In genomic region chr22:21632237-21632895, GRCh38 we compare ENCODE assay signal across 10 cellular contexts. TPM values are rescaled to one million over a fixed set of nuclear protein-coding genes. Genes with fewer than 3 reads are reported as not detected.
A peak's percentile ranks its signal among the peaks of the same experiment; 100 is the strongest.
DNase-seq lines count a peak whose midpoint lies in the region; ATAC-seq and TF ChIP-seq lines count a peak whose summit lies in the region.
"Had no signal": no experiment of that assay in that cellular context is flagged by ENCODE, and none has a peak within 500 bp of the region (broad histone marks: within the 10 kb centered on the region; RNA-seq: fewer than 3 reads in every experiment).

TSS of gene CCDC116 (plus strand) at chr22:21632760. CDS start at chr22:21633182, 422 bp downstream.

- H3K4me3 ChIP-seq in NB4 (ENCODE audit: low read depth, low read length) (no peak within 1 kb of the TSS), dorsolateral prefrontal cortex (no peak within 1 kb of the TSS)

- H3K36me3 Mint-ChIP-seq in CD14-positive monocyte (peaks cover 5 to 10% of the 10 kb centered on the region in 2 donors), memory B cell (peaks cover 7% of the 10 kb centered on the region)

- peak; percentile 49 for TF ChIP-seq POLR2A in NB4 (IDR thresholded peaks at IDR 0.05; ENCODE audit: extremely low read depth, insufficient read length)

- intact Hi-C loops in CD14-positive monocyte (cut with micrococcal nuclease) = no loop called here
- intact Hi-C loops in dorsolateral prefrontal cortex (cut with DNase I) = no loop called here

- H3K27ac Mint-ChIP-seq in CD14-positive monocyte (peak within 1 kb of the TSS in 2 of 7 donors; percentile 35 to 66), memory B cell (no peak within 1 kb of the TSS)

- H3K4me1 Mint-ChIP-seq in CD14-positive monocyte = peaks cover 13% of the 10 kb centered on the region
- H3K4me1 Mint-ChIP-seq in memory B cell = peaks cover 20% of the 10 kb centered on the region

- H3K27ac ChIP-seq in dorsolateral prefrontal cortex = no peak within 1 kb of the TSS

- no peak for TF ChIP-seq CTCF in CD14-positive monocyte (IDR thresholded peaks at IDR 0.05)
- no peak for TF ChIP-seq CTCF in NB4 (IDR thresholded peaks at IDR 0.05; ENCODE audit: low read depth, low read length)
- no peak for TF ChIP-seq CTCF in dorsolateral prefrontal cortex (IDR thresholded peaks at IDR 0.05 in 54 of 56, conservative IDR thresholded peaks at IDR 0.05 in 2 of 56; ENCODE audit: low read depth in 1 of 56, partially characterized antibody in 56 of 56)

- H3K4me3 Mint-ChIP-seq in CD14-positive monocyte (peak within 1 kb of the TSS in 1 of 2 donors; percentile 47), memory B cell (no peak within 1 kb of the TSS)

- H3K27me3 Mint-ChIP-seq in CD14-positive monocyte (ENCODE audit: low read depth in 3 of 3) (peaks cover 0 to 2% (median 1%) of the 10 kb centered on the region in 3 donors), memory B cell (no peaks in the 10 kb centered on the region)

- no peaks in the 10 kb centered on the region for H3K27me3 ChIP-seq in dorsolateral prefrontal cortex

- peak; percentile 72 for DNase-seq in CD14-positive monocyte (ENCODE audit: low spot score)
- DNase-seq in NB4 (ENCODE audit: low read depth) = peak; percentile 70
- DNase-seq in activated CD4-positive, alpha-beta T cell treated with anti-CD3 and anti-CD28 coated beads, Interleukin-2, amount 50 U/mL, for 4 hours = peak; percentile 30 to 51
- DNase-seq in memory B cell (ENCODE audit: low spot score in 2 of 2) = peak in 1 of 2 donors; percentile 28
- no peak for DNase-seq in midbrain (lab: John Stamatoyannopoulos, UW)
- DNase-seq in dorsolateral prefrontal cortex = no peak
- DNase-seq in NCI-H2081 treated with DMSO at 0.1 percent for 48 hours (lab: John Stamatoyannopoulos, UW) = no peak
- DNase-seq: NCI-H2171 had no signal

- peak; percentile 17 for ATAC-seq in memory B cell (ENCODE audit: low read depth)
- ATAC-seq in GM18870 (IDR thresholded peaks at IDR 0.05; ENCODE audit: unreplicated experiment) = no peak

- H3K9me3 Mint-ChIP-seq in CD14-positive monocyte = peaks cover 0 to 8% (median 3%) of the 10 kb centered on the region in 7 donors
- H3K9me3 Mint-ChIP-seq in memory B cell = no peaks in the 10 kb centered on the region

RNA-seq across cellular contexts. Expression of gene CCDC116, which starts in this region (rescaled TPM):
- polyA plus RNA-seq in CD14-positive monocyte = not detected
- total RNA-seq in dorsolateral prefrontal cortex = 1 to 10 TPM in 29 of 120 experiments, under 1 TPM in 82, not detected in 9; 0.20 to 2.8 (median 0.68) TPM
- total RNA-seq: renal cortical epithelial cell had no signal

Comparison
In these comparisons a context has a peak if more than half of its experiments do, and no peak if none do; other contexts are left out.
1. Peak in DNase-seq in CD14-positive monocyte; RNA of the gene not detected or under 1 TPM.
2. DNase-seq: peak in NB4 (single experiment) and activated CD4-positive, alpha-beta T cell treated with anti-CD3 and anti-CD28 coated beads, Interleukin-2, amount 50 U/mL, for 4 hours (2 of 2); none in midbrain (single experiment), dorsolateral prefrontal cortex (0 of 10) and NCI-H2081 treated with DMSO at 0.1 percent for 48 hours (single experiment).